Comparison of ENCODE assay signal across 8 cellular contexts in the genomic region with DNA sequence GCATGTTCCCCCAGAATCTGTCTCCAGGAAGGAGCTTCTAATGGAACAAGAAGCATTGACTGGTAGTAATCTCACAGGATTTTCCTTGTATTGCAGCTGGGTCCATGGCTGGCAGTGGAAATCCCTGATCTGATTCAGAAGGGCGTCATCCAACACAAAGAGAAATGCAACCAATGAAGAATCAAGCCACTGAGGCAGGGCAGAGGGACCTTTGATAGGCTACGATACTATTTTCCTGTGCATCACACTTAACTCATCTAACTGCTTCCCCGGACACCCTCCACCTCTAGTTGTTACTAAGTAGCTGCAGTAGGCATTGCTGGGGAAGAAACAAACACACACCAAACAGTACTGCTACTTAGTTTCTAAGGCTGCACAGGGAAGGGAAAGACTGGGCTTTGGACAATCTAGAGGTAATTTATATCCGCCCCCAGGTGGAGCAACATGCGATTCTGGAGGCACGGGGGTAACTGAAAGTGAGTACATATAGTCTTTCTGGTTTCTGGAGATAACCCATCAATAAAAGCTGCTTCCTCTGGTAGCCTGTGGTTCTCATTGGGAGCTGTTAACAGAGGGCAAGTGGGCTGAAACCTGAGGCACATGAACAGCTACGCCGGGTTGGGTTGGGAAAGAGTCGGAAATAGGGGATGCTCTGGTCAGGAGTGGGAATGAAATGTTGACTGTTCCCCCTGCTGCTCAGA. TPM values are rescaled to one million over a fixed set of nuclear protein-coding genes. Genes with fewer than 3 reads are reported as not detected.
DNase-seq lines count a peak whose midpoint lies in the region; ATAC-seq, FAIRE-seq and TF ChIP-seq lines count a peak whose summit lies in the region.

No MANE protein-coding gene starts in this region.

- no peaks in the 10 kb centered on the region for H3K9me3 ChIP-seq in esophagus (ENCODE audit: control insufficient read depth in 2 of 2, insufficient read depth in 1 of 2, low read depth in 1 of 2, low read length in 1 of 2)
- no peaks in the 10 kb centered on the region for H3K9me3 ChIP-seq in psoas muscle

- 51 to 64% methylated on average over 9 of the region's 9 CpGs for WGBS in esophagus, 2 donors
- 66 to 79% (median 70%) methylated on average over 9 of the region's 9 CpGs for WGBS in psoas muscle, 3 donors

- no peak for FAIRE-seq in RCC 7860 (lab: Jason Lieb, UNC)

- peaks cover 4 to 17% of the 10 kb centered on the region in 2 donors for H3K4me1 ChIP-seq in esophagus (ENCODE audit: control insufficient read depth in 2 of 2, insufficient read depth in 2 of 2, low read length in 1 of 2)
- peaks cover 16% of the 10 kb centered on the region for H3K4me1 ChIP-seq in psoas muscle

- H3K36me3 ChIP-seq in esophagus (ENCODE audit: control insufficient read depth in 2 of 2, insufficient read depth in 2 of 2, low read length in 1 of 2) = peaks cover 0 to 18% of the 10 kb centered on the region in 2 donors
- peaks cover 0 to 44% of the 10 kb centered on the region in 2 donors for H3K36me3 ChIP-seq in psoas muscle (ENCODE audit: insufficient read depth in 1 of 2, low read depth in 1 of 2)

- no peak for TF ChIP-seq CTCF in psoas muscle (IDR thresholded peaks at IDR 0.05)

- DNase-seq in RCC 7860 (ENCODE audit: low spot score) (peak; percentile 63), psoas muscle (no peak), hypothalamus (lab: John Stamatoyannopoulos, UW) (no peak), NCI-H524 treated with DMSO at 0.1 percent for 48 hours (lab: John Stamatoyannopoulos, UW) (no peak)

- intact Hi-C loops in psoas muscle (cut with DNase I) = no loop called here

- no peaks in the 10 kb centered on the region for H3K27me3 ChIP-seq in esophagus (ENCODE audit: control insufficient read depth in 1 of 2, insufficient read depth in 2 of 2, low read length in 2 of 2)
- no peaks in the 10 kb centered on the region for H3K27me3 ChIP-seq in psoas muscle (ENCODE audit: insufficient read depth in 3 of 3, low read length in 2 of 3)

- ATAC-seq in GM21526 (IDR thresholded peaks at IDR 0.05; ENCODE audit: low FRiP score, unreplicated experiment) = peak; percentile 5
- no peak for ATAC-seq in psoas muscle
- ATAC-seq in HG02759 (IDR thresholded peaks at IDR 0.05; ENCODE audit: unreplicated experiment) = no peak
- no peak for ATAC-seq in HG03175 (IDR thresholded peaks at IDR 0.05; ENCODE audit: unreplicated experiment)

- H3K4me3 ChIP-seq in esophagus (ENCODE audit: low read depth in 1 of 2, low read length in 2 of 2) = peak overlapping the region; percentile 80 to 98
- H3K4me3 ChIP-seq in psoas muscle = peak overlapping the region; percentile 87

- peak overlapping the region; percentile 81 for H3K27ac ChIP-seq in esophagus (ENCODE audit: low read depth in 2 of 2, low read length in 1 of 2)
- H3K27ac ChIP-seq in psoas muscle = peak overlapping the region; percentile 79

RNA-seq across cellular contexts. Expression of a gene that starts 0.8 kb away (rescaled TPM):
- polyA plus RNA-seq in esophagus (10 to 100 TPM; 16.5 to 22.9 TPM), psoas muscle (10 to 100 TPM; 16.7 to 47.3 (median 22.9) TPM)
- 10 to 100 TPM; 13.4 to 26.5 (median 23.2) TPM for total RNA-seq in psoas muscle

RNA-seq across cellular contexts. Expression of a gene that starts 4.7 kb away (rescaled TPM):
- polyA plus RNA-seq in esophagus (100 to 1,000 TPM in 1 of 2 donors, 10 to 100 TPM in 1; 94.3 to 132 TPM), psoas muscle (100 to 1,000 TPM in 1 of 3 donors, 10 to 100 TPM in 2; 98.2 to 141 (median 99.6) TPM)
- total RNA-seq in psoas muscle = 10 to 100 TPM; 56.6 to 76.2 (median 63.9) TPM

RNA-seq across cellular contexts. Expression of a gene that starts 7.8 kb away (rescaled TPM):
- polyA plus RNA-seq in esophagus (10 to 100 TPM; 11.7 to 29.6 TPM), psoas muscle (10 to 100 TPM in 1 of 3 donors, 1 to 10 TPM in 2; 6.0 to 13.1 (median 7.5) TPM)
- total RNA-seq in psoas muscle = 10 to 100 TPM in 1 of 4 donors, 1 to 10 TPM in 3; 4.8 to 12.8 (median 6.9) TPM

RNA-seq across cellular contexts. Expression of a gene that starts 18.8 kb away (rescaled TPM):
- 10 to 100 TPM; 18.3 to 18.8 TPM for polyA plus RNA-seq in esophagus
- total RNA-seq in psoas muscle = 10 to 100 TPM; 16.3 to 32.8 (median 28.9) TPM
- 10 to 100 TPM; 29.3 to 48.1 (median 30.9) TPM for polyA plus RNA-seq in psoas muscle

RNA-seq across cellular contexts. Expression of a gene that starts 26.0 kb away (rescaled TPM):
- polyA plus RNA-seq in esophagus = 10 to 100 TPM; 15.5 to 24.4 TPM
- total RNA-seq in psoas muscle = 10 to 100 TPM; 30.4 to 70.8 (median 51.5) TPM
- 10 to 100 TPM; 45.8 to 65.4 (median 63.5) TPM for polyA plus RNA-seq in psoas muscle
